In genomic region chr10:77004917-77005564, GRCh38 we compare ENCODE assay signal across 8 cellular contexts.
DNase-seq lines count a peak whose midpoint lies in the region; FAIRE-seq and TF ChIP-seq lines count a peak whose summit lies in the region.

No MANE protein-coding gene starts in this region.

- no peak overlapping the region for H3K9ac ChIP-seq in KMS-11
- no peak overlapping the region for H3K9ac ChIP-seq in trophoblast cell (ENCODE audit: low read length)

- H3K18ac ChIP-seq in trophoblast cell (ENCODE audit: low read length): no peak overlapping the region

- H4K12ac ChIP-seq in trophoblast cell (ENCODE audit: low read depth, low read length): no peak overlapping the region

- H3K14ac ChIP-seq in trophoblast cell (ENCODE audit: low read length): no peak overlapping the region

- H3K27ac ChIP-seq in KMS-11 (no peak overlapping the region), trophoblast cell (ENCODE audit: low read depth, low read length) (no peak overlapping the region)

- H4K8ac ChIP-seq in trophoblast cell (ENCODE audit: low read depth, low read length): no peak overlapping the region

- H3K4ac ChIP-seq in trophoblast cell (ENCODE audit: low read depth, low read length): no peak overlapping the region

- no CpG with 5 or more reads among the region's 3 CpGs for WGBS in trophoblast cell (ENCODE audit: extremely low coverage, insufficient coverage, insufficient read length)

- H2AFZ ChIP-seq in KMS-11 (ENCODE audit: low read depth): no peak overlapping the region
- no peak overlapping the region for H2AFZ ChIP-seq in trophoblast cell (ENCODE audit: insufficient read depth, low read length, poor library complexity)

- TF ChIP-seq CTCF in KMS-11 (conservative IDR thresholded peaks at IDR 0.05; ENCODE audit: low read depth, low read length): peak; percentile 82

- H3K79me2 ChIP-seq in KMS-11 (ENCODE audit: insufficient read depth, low read depth) (no peaks in the 10 kb centered on the region), trophoblast cell (ENCODE audit: control insufficient read depth, insufficient read depth, low read length, poor library complexity) (no peaks in the 10 kb centered on the region)

- no peaks in the 10 kb centered on the region for H4K20me1 ChIP-seq in KMS-11 (ENCODE audit: insufficient read depth)

- H3K36me3 ChIP-seq in KMS-11 (ENCODE audit: insufficient read depth) (no peaks in the 10 kb centered on the region), trophoblast cell (ENCODE audit: control insufficient read depth in 1 of 2, insufficient read depth in 2 of 2, low read length in 2 of 2) (peaks cover 6 to 12% of the 10 kb centered on the region in 2 experiments)

- H3K4me2 ChIP-seq in KMS-11 (no peak overlapping the region), trophoblast cell (ENCODE audit: low read length) (no peak overlapping the region)

- H2BK12ac ChIP-seq in trophoblast cell (ENCODE audit: low read length): no peak overlapping the region

- H3K4me1 ChIP-seq in KMS-11 (ENCODE audit: low read depth, poor library complexity, severe bottlenecking): no peaks in the 10 kb centered on the region
- no peaks in the 10 kb centered on the region for H3K4me1 ChIP-seq in trophoblast cell (ENCODE audit: control insufficient read depth in 1 of 2, insufficient read depth in 2 of 2, low read length in 2 of 2)

- DNase-seq in NCI-H345 (lab: John Stamatoyannopoulos, UW): peak; percentile 21
- no peak for DNase-seq in NCI-H345 treated with DMSO at 0.1 percent for 48 hours (lab: John Stamatoyannopoulos, UW; ENCODE audit: unreplicated experiment)
- peak; percentile 7 for DNase-seq in SKM-1 (lab: John Stamatoyannopoulos, UW; ENCODE audit: unreplicated experiment)
- peak; percentile 13 to 35 for DNase-seq in frontal cortex (ENCODE audit: low spot score in 2 of 2)
- DNase-seq in trophoblast cell: peak; percentile 19 to 73
- no peak for DNase-seq in activated gamma-delta T cell (lab: John Stamatoyannopoulos, UW)
- no peak for DNase-seq in central memory CD4-positive, alpha-beta T cell

- H3K79me1 ChIP-seq in trophoblast cell (ENCODE audit: low read length): no peaks in the 10 kb centered on the region

- no peak overlapping the region for H4K91ac ChIP-seq in trophoblast cell (ENCODE audit: low read depth, low read length)

- FAIRE-seq in frontal cortex (lab: Jason Lieb, UNC): no peak

- no peak overlapping the region for H3K23ac ChIP-seq in trophoblast cell (ENCODE audit: low read length)

- no peak overlapping the region for H2BK5ac ChIP-seq in trophoblast cell (ENCODE audit: low read depth, low read length, poor library complexity)

- H3K9me3 ChIP-seq in trophoblast cell (ENCODE audit: insufficient read depth, low read depth, low read length): peaks cover 1% of the 10 kb centered on the region

- no peak overlapping the region for H2BK120ac ChIP-seq in trophoblast cell (ENCODE audit: insufficient read depth, low read length, poor library complexity)

- H3K27me3 ChIP-seq in KMS-11 (ENCODE audit: insufficient read depth, low read depth) (no peaks in the 10 kb centered on the region), trophoblast cell (ENCODE audit: insufficient read depth, low read length) (no peaks in the 10 kb centered on the region)

- H3K4me3 ChIP-seq in KMS-11 (IDR thresholded peaks at IDR 0.05; ENCODE audit: insufficient read depth, low read depth, low read length) (no peak overlapping the region), trophoblast cell (ENCODE audit: low read depth, low read length) (no peak overlapping the region)

- H2AK5ac ChIP-seq in trophoblast cell (ENCODE audit: low read length): no peak overlapping the region

Comparison
In these comparisons a context has a peak if more than half of its experiments do, and no peak if none do; other contexts are left out.
1. DNase-seq: peak in NCI-H345 (single experiment), SKM-1 (single experiment), frontal cortex (2 of 2) and trophoblast cell (2 of 2); none in NCI-H345 treated with DMSO at 0.1 percent for 48 hours (single experiment), activated gamma-delta T cell (single experiment) and central memory CD4-positive, alpha-beta T cell (single experiment).